ENCODE assay signal across 11 cellular contexts in the genomic region with DNA sequence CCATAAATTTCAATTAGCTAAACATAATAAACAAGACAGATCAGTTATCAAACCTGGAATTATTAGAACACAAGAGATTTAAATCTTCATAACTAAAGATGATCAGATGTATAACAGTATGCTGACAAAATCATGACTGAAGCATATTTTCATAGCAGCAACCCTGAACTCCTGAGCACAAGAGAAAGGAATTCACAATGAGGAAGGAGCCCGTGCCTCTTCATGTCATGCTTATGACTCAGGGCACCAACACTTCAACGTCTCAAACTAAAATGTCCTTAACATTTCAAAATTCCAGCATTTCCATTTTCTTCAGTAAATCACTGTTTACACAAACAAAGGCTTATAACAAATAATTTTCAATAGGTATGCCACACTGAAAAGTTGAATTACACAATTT. TPM values are rescaled to one million over a fixed set of nuclear protein-coding genes. Genes with fewer than 3 reads are reported as not detected.
DNase-seq lines count a peak whose midpoint lies in the region; ATAC-seq, FAIRE-seq and TF ChIP-seq lines count a peak whose summit lies in the region.
"Had no signal": no experiment of that assay in that cellular context is flagged by ENCODE, and none has a peak within 500 bp of the region (broad histone marks: within the 10 kb centered on the region; RNA-seq: fewer than 3 reads in every experiment).

No MANE protein-coding gene starts in this region.

- no peaks in the 10 kb centered on the region for H3K27me3 Mint-ChIP-seq in activated CD4-positive, alpha-beta memory T cell treated with anti-CD3 and anti-CD28 coated beads, Interleukin-2, amount 10 ng/mL, durations not matched to agents 7 days and 5 days

- no peak overlapping the region for H3K18ac ChIP-seq in mesendoderm (ENCODE audit: low read length)

- FAIRE-seq in bronchial epithelial cell (lab: Jason Lieb, UNC) (no peak), GM12892 (lab: Jason Lieb, UNC) (no peak)

- peaks cover 56% of the 10 kb centered on the region for H3K4me1 Mint-ChIP-seq in activated CD4-positive, alpha-beta memory T cell treated with anti-CD3 and anti-CD28 coated beads, Interleukin-2, amount 10 ng/mL, durations not matched to agents 7 days and 5 days

- H4K8ac ChIP-seq in mesendoderm (ENCODE audit: low read depth, low read length) = no peak overlapping the region

- no peak for ATAC-seq in GM19452 (IDR thresholded peaks at IDR 0.05; ENCODE audit: unreplicated experiment)
- ATAC-seq: left ventricle myocardium superior had no signal

- no peaks in the 10 kb centered on the region for H3K4me1 ChIP-seq in mesendoderm (ENCODE audit: control insufficient read depth, low read depth, low read length)

- no peak overlapping the region for H3K56ac ChIP-seq in mesendoderm (ENCODE audit: low read length)

- H4K5ac ChIP-seq in mesendoderm (ENCODE audit: low read length) = no peak overlapping the region

- no peak overlapping the region for H2BK120ac ChIP-seq in mesendoderm (ENCODE audit: low read depth, low read length)

- POLR2A ChIA-PET in activated CD4-positive, alpha-beta memory T cell treated with anti-CD3 and anti-CD28 coated beads, Interleukin-2, amount 10 ng/mL, durations not matched to agents 7 days and 5 days (lab: Charles Lee) = no interaction called here

- H3K9me3 Mint-ChIP-seq in activated CD4-positive, alpha-beta memory T cell treated with anti-CD3 and anti-CD28 coated beads, Interleukin-2, amount 10 ng/mL, durations not matched to agents 7 days and 5 days = no peaks in the 10 kb centered on the region

- peaks cover 14% of the 10 kb centered on the region for H3K79me1 ChIP-seq in mesendoderm (ENCODE audit: low read length)

- H2BK15ac ChIP-seq in mesendoderm (replicated peaks; ENCODE audit: low read depth) = no peak overlapping the region

- no peak overlapping the region for H3K4ac ChIP-seq in mesendoderm (ENCODE audit: low read depth, low read length)

- WGBS in mesendoderm (ENCODE audit: extremely low coverage, insufficient coverage, low lambda C conversion rate) = no CpG with 5 or more reads among the region's 2 CpGs

- H3K79me2 ChIP-seq in mesendoderm (ENCODE audit: control insufficient read depth, insufficient read depth, low read length) = peaks cover 15% of the 10 kb centered on the region

- no peak for TF ChIP-seq CTCF in bronchial epithelial cell (IDR thresholded peaks at IDR 0.05; ENCODE audit: insufficient read depth, low read length, severe bottlenecking)

- no peak overlapping the region for H3K23ac ChIP-seq in mesendoderm (ENCODE audit: low read length)

- no peak overlapping the region for H3K4me3 ChIP-seq in bronchial epithelial cell (ENCODE audit: low read depth, low read length)
- H3K4me3 ChIP-seq in mesendoderm (ENCODE audit: low read length) = no peak overlapping the region
- H3K4me3 ChIP-seq: SK-N-MC had no signal

- H2BK5ac ChIP-seq in mesendoderm (ENCODE audit: low read length) = no peak overlapping the region

- H3K36me3 ChIP-seq in bronchial epithelial cell (ENCODE audit: control insufficient read depth, insufficient read depth, low read length) (no peaks in the 10 kb centered on the region), mesendoderm (ENCODE audit: control insufficient read depth, insufficient read depth, low read length) (no peaks in the 10 kb centered on the region)

- peaks cover 48% of the 10 kb centered on the region for H3K36me3 Mint-ChIP-seq in activated CD4-positive, alpha-beta memory T cell treated with anti-CD3 and anti-CD28 coated beads, Interleukin-2, amount 10 ng/mL, durations not matched to agents 7 days and 5 days (ENCODE audit: low read depth)

- no peak overlapping the region for H3K27ac Mint-ChIP-seq in activated CD4-positive, alpha-beta memory T cell treated with anti-CD3 and anti-CD28 coated beads, Interleukin-2, amount 10 ng/mL, durations not matched to agents 7 days and 5 days

- no peak overlapping the region for H2AK5ac ChIP-seq in mesendoderm (ENCODE audit: low read length)

- no peaks in the 10 kb centered on the region for H3K27me3 ChIP-seq in bronchial epithelial cell (ENCODE audit: control insufficient read depth, insufficient read depth, low read length)
- no peaks in the 10 kb centered on the region for H3K27me3 ChIP-seq in mesendoderm (ENCODE audit: insufficient read depth, low read length, poor library complexity)

- no peak overlapping the region for H3K4me3 Mint-ChIP-seq in activated CD4-positive, alpha-beta memory T cell treated with anti-CD3 and anti-CD28 coated beads, Interleukin-2, amount 10 ng/mL, durations not matched to agents 7 days and 5 days

- CTCF ChIA-PET in activated CD4-positive, alpha-beta memory T cell treated with anti-CD3 and anti-CD28 coated beads, Interleukin-2, amount 10 ng/mL, durations not matched to agents 7 days and 5 days (lab: Charles Lee) = no interaction called here

- no peak overlapping the region for H3K9ac ChIP-seq in mesendoderm (ENCODE audit: low read length)

- TF ChIP-seq POLR2A in GM12892 (IDR thresholded peaks at IDR 0.05; ENCODE audit: low read depth, low read length) = no peak

- DNase-seq in AG20443 (ENCODE audit: low spot score) (peak; percentile 76), LHCN-M2 (ENCODE audit: low read depth) (peak; percentile 77), bronchial epithelial cell (ENCODE audit: low read depth) (peak; percentile 81), mesendoderm (peak; percentile 65), GM12892 (ENCODE audit: insufficient read length) (no peak), COR-L47 (lab: John Stamatoyannopoulos, UW) (no peak)
- no peak for DNase-seq in activated CD4-positive, alpha-beta memory T cell treated with anti-CD3 and anti-CD28 coated beads, Interleukin-2, amount 10 ng/mL, durations not matched to agents 7 days and 5 days
- DNase-seq: left ventricle myocardium superior, NCI-H1417 treated with DMSO at 0.1 percent for 48 hours had no signal

- H3K4me2 ChIP-seq in mesendoderm (ENCODE audit: low read length) = no peak overlapping the region

- H3K27ac ChIP-seq in mesendoderm (ENCODE audit: low read depth, low read length) = no peak overlapping the region
- H3K27ac ChIP-seq: SK-N-MC had no signal

RNA-seq across cellular contexts. Expression of a gene that starts 6.7 kb away (rescaled TPM):
- total RNA-seq in LHCN-M2 (2014; rRNA removed) (51.9 and 64.6 TPM in 2 replicates), bronchial epithelial cell (27.4 and 40.6 TPM in 2 replicates)
- 33.5 TPM for polyA plus RNA-seq in LHCN-M2 (2012)
- 30.1 TPM for polyA plus RNA-seq in mesendoderm (2013, experiment 1 of 2)
- polyA plus RNA-seq in mesendoderm (2013, experiment 2 of 2) = 30.0 TPM
- polyA plus RNA-seq in GM12892 (2012; ENCODE audit: missing spikeins) = 30.0 TPM
- 10 to 100 TPM; 40.3 to 42.7 TPM for total RNA-seq in activated CD4-positive, alpha-beta memory T cell treated with anti-CD3 and anti-CD28 coated beads, Interleukin-2, amount 10 ng/mL, durations not matched to agents 7 days and 5 days

Comparison
In these comparisons a context has a peak if more than half of its experiments do, and no peak if none do; other contexts are left out.
1. DNase-seq: peak in AG20443 (single experiment), LHCN-M2 (single experiment), bronchial epithelial cell (single experiment) and mesendoderm (single experiment); none in GM12892 (single experiment), activated CD4-positive, alpha-beta memory T cell treated with anti-CD3 and anti-CD28 coated beads, Interleukin-2, amount 10 ng/mL, durations not matched to agents 7 days and 5 days (single experiment) and COR-L47 (single experiment).